In genomic region chr13:33272531-33273124, GRCh38 we compare ENCODE assay signal across 13 cellular contexts. TPM values are rescaled to one million over a fixed set of nuclear protein-coding genes. Genes with fewer than 3 reads are reported as not detected.
DNase-seq lines count a peak whose midpoint lies in the region; ATAC-seq, FAIRE-seq and TF ChIP-seq lines count a peak whose summit lies in the region.
"Had no signal": no experiment of that assay in that cellular context is flagged by ENCODE, and none has a peak within 500 bp of the region (broad histone marks: within the 10 kb centered on the region; RNA-seq: fewer than 3 reads in every experiment).

No MANE protein-coding gene starts in this region.

- H3K4me3 ChIP-seq in lung (no peak overlapping the region), HAP-1 (no peak overlapping the region)

- ATAC-seq in lung (ENCODE audit: insufficient read depth, low FRiP score), result no peak
- ATAC-seq: activated T-helper 17 cell treated with anti-CD3 and anti-CD28 coated beads, Interleukin-2, amount 50 U/mL, for 72 hours; CD8-positive, alpha-beta T cell had no signal

- H3K36me3 ChIP-seq in lung (ENCODE audit: control insufficient read depth in 2 of 2, insufficient read depth in 2 of 2, low read length in 2 of 2), result peaks cover 0 to 2% of the 10 kb centered on the region in 2 donors
- H3K36me3 ChIP-seq in HAP-1 (replicated peaks), result no peaks in the 10 kb centered on the region

- peak overlapping the region; percentile 61 to 72 for H3K27ac ChIP-seq in lung (ENCODE audit: low read depth in 1 of 2, low read length in 1 of 2)

- in situ Hi-C loops in HAP-1 (cut with MboI; ENCODE audit: low sequenced_read_pairs), result no loop called here

- H3K4me1 ChIP-seq in lung (ENCODE audit: control insufficient read depth in 2 of 2, insufficient read depth in 2 of 2, low read length in 2 of 2) (peaks cover 12 to 46% of the 10 kb centered on the region in 2 donors), HAP-1 (no peaks in the 10 kb centered on the region)

- no peak for FAIRE-seq in GM12891 (lab: Jason Lieb, UNC)

- no peak for TF ChIP-seq CTCF in lung (IDR thresholded peaks at IDR 0.05; ENCODE audit: control extremely low read depth, extremely low read depth)

- WGBS in lung, 2 donors, result 61 to 80% methylated on average over 7 of the region's 7 CpGs

- DNase-seq in M059J (ENCODE audit: low read depth) (peak; percentile 55), dermis blood vessel endothelial cell (peak; percentile 21), lung (ENCODE audit: low spot score) (no peak), superior temporal gyrus (ENCODE audit: extremely low spot score) (peak; percentile 12), HAP-1 (ENCODE audit: low spot score in 2 of 2) (no peak), NCI-H748 (lab: John Stamatoyannopoulos, UW; ENCODE audit: unreplicated experiment) (no peak), GM12891 (ENCODE audit: insufficient read length, low spot score) (no peak)
- DNase-seq: activated CD4-positive, alpha-beta T cell treated with anti-CD3 and anti-CD28 coated beads, Interleukin-2, amount 50 U/mL, for 4 hours; anterior cingulate cortex; CD8-positive, alpha-beta T cell; stimulated activated naive CD4-positive, alpha-beta T cell; T-helper 9 cell had no signal

- no peaks in the 10 kb centered on the region for H3K27me3 ChIP-seq in lung (ENCODE audit: control insufficient read depth, insufficient read depth)
- no peaks in the 10 kb centered on the region for H3K27me3 ChIP-seq in HAP-1 (ENCODE audit: low read depth)

- H3K9me3 ChIP-seq in lung (ENCODE audit: control insufficient read depth in 2 of 2, insufficient read depth in 1 of 2, low read length in 1 of 2), result no peaks in the 10 kb centered on the region
- no peaks in the 10 kb centered on the region for H3K9me3 ChIP-seq in HAP-1

- TF ChIP-seq POLR2A in GM12891 (IDR thresholded peaks at IDR 0.05; ENCODE audit: low read depth, low read length), result no peak

TF ChIP-seq in GM12891, 5 proteins besides CTCF, POLR2A, EP300 and RAD21:
- TF ChIP-seq PAX5 (IDR thresholded peaks at IDR 0.05; ENCODE audit: insufficient read depth, low read length, severe bottlenecking), result no peak
- no peak for TF ChIP-seq SPI1 (IDR thresholded peaks at IDR 0.05; ENCODE audit: low read depth, low read length)
- TF ChIP-seq POU2F2 (IDR thresholded peaks at IDR 0.05; ENCODE audit: low read depth, low read length), result no peak
- TF ChIP-seq POLR2AphosphoS5 (IDR thresholded peaks at IDR 0.05; ENCODE audit: low read depth, low read length), result no peak
- TF ChIP-seq TAF1 (IDR thresholded peaks at IDR 0.05; ENCODE audit: low read depth, low read length), result no peak
TF ChIP-seq in GM12891: peak in this region for 0.

RNA-seq across cellular contexts. Expression of gene STARD13, which starts 12.9 kb away (rescaled TPM):
- total RNA-seq in M059J (2014; rRNA removed; shearing (Covaris generic)), result 6.6 and 9.4 TPM in 2 replicates
- total RNA-seq in dermis blood vessel endothelial cell (27.1 and 27.7 TPM in 2 replicates), lung (10 to 100 TPM; 49.5 to 91.6 TPM)
- polyA plus RNA-seq in lung, result 1 to 10 TPM; 7.9 to 9.8 TPM
- 2.6 TPM for polyA plus RNA-seq in GM12891 (2012; ENCODE audit: low read depth, missing spikeins)
- total RNA-seq: CD8-positive, alpha-beta T cell had no signal

Comparison
In these comparisons a context has a peak if more than half of its experiments do, and no peak if none do; other contexts are left out.
1. DNase-seq: peak in M059J (single experiment), dermis blood vessel endothelial cell (single experiment) and superior temporal gyrus (single experiment); none in lung (single experiment), HAP-1 (0 of 2), NCI-H748 (single experiment) and GM12891 (single experiment).